In the genomic region with DNA sequence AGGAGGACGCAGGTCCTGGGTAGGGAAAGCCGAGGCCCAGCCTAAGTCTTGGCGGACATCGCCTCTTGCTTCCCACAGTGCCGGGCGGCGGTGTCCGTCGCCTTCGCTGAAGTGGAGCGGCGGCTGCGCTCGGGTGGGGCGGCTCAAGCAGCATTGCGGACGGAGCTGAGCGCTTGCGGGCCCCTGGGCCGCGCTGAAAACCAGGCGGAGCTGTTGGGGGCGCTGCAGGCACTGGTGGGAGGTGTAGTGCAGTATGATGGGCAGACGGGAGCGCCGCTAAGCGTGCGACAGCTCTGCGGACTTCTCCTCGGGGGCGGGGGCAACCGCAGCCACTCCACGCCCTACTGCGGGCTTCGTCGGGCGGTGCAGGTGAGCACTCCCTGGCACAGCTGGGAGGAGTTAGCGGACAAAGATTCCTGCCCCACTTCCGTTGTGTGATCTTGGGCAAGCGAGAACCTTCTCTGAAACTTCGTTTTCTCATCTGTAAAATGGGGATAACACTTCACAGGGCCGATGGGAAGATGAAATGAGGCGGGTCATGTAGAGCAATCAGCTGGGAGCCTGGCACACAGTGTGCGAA, we compare ENCODE assay signal across 8 cellular contexts. TPM values are rescaled to one million over a fixed set of nuclear protein-coding genes. Genes with fewer than 3 reads are reported as not detected.
DNase-seq lines count a peak whose midpoint lies in the region; ATAC-seq lines count a peak whose summit lies in the region.

No MANE protein-coding gene starts in this region.

- POLR2A ChIA-PET in activated CD4-positive, alpha-beta memory T cell treated with anti-CD3 and anti-CD28 coated beads, Interleukin-2, amount 10 ng/mL, durations not matched to agents 7 days and 5 days (lab: Charles Lee) = interaction anchor here (0.7 kb wide), 1 partner anchor 11 kb away, joined by 3 read pairs; no protein-coding TSS in a partner anchor

- H3K4me3 Mint-ChIP-seq in activated CD4-positive, alpha-beta memory T cell treated with anti-CD3 and anti-CD28 coated beads, Interleukin-2, amount 10 ng/mL, durations not matched to agents 7 days and 5 days = peak overlapping the region; percentile 86
- H3K4me3 Mint-ChIP-seq in stimulated activated memory B cell treated with anti-CD40 and anti-IgM and Interleukin-4, amounts not matched to agents 10 μg/mL and 1 μg/mL and 100 μg/mL, for 72 hours = peak overlapping the region; percentile 96

- H3K4me3 ChIP-seq in effector memory CD4-positive, alpha-beta T cell (ENCODE audit: insufficient read depth, low read depth, low read length, poor library complexity, severe bottlenecking) = peak overlapping the region; percentile 73
- no peak overlapping the region for H3K4me3 ChIP-seq in mucosa of stomach (ENCODE audit: low read length)

- H3K4me1 Mint-ChIP-seq in activated CD4-positive, alpha-beta memory T cell treated with anti-CD3 and anti-CD28 coated beads, Interleukin-2, amount 10 ng/mL, durations not matched to agents 7 days and 5 days = peaks cover 15% of the 10 kb centered on the region
- peaks cover 7% of the 10 kb centered on the region for H3K4me1 Mint-ChIP-seq in stimulated activated memory B cell treated with anti-CD40 and anti-IgM and Interleukin-4, amounts not matched to agents 10 μg/mL and 1 μg/mL and 100 μg/mL, for 72 hours

- H3K27ac Mint-ChIP-seq in activated CD4-positive, alpha-beta memory T cell treated with anti-CD3 and anti-CD28 coated beads, Interleukin-2, amount 10 ng/mL, durations not matched to agents 7 days and 5 days = peak overlapping the region; percentile 33
- peak overlapping the region; percentile 79 for H3K27ac Mint-ChIP-seq in stimulated activated memory B cell treated with anti-CD40 and anti-IgM and Interleukin-4, amounts not matched to agents 10 μg/mL and 1 μg/mL and 100 μg/mL, for 72 hours

- H3K9ac ChIP-seq in mucosa of stomach (ENCODE audit: low read length) = peak overlapping the region; percentile 68

- no peaks in the 10 kb centered on the region for H3K9me3 ChIP-seq in effector memory CD4-positive, alpha-beta T cell (ENCODE audit: control insufficient read depth, low read length)
- no peaks in the 10 kb centered on the region for H3K9me3 ChIP-seq in mucosa of stomach (ENCODE audit: control insufficient read depth, low read length)

- peaks cover 16% of the 10 kb centered on the region for H3K27me3 ChIP-seq in effector memory CD4-positive, alpha-beta T cell (replicated peaks; ENCODE audit: control insufficient read depth, insufficient read depth, low read length, poor library complexity, severe bottlenecking)
- peaks cover 40% of the 10 kb centered on the region for H3K27me3 ChIP-seq in mucosa of stomach (ENCODE audit: control insufficient read depth, insufficient read depth, low read length)

- peak; percentile 87 for DNase-seq in ACHN
- peak; percentile 91 for DNase-seq in NCI-H226
- DNase-seq in activated CD4-positive, alpha-beta memory T cell treated with anti-CD3 and anti-CD28 coated beads, Interleukin-2, amount 10 ng/mL, durations not matched to agents 7 days and 5 days = peak; percentile 80
- peak; percentile 45 to 59 (median 53) for DNase-seq in effector memory CD4-positive, alpha-beta T cell

- no peak overlapping the region for H3K27ac ChIP-seq in effector memory CD4-positive, alpha-beta T cell (ENCODE audit: insufficient read depth, low read length, poor library complexity, severe bottlenecking)

- ATAC-seq in GM18861 (IDR thresholded peaks at IDR 0.05; ENCODE audit: unreplicated experiment) = peak; percentile 85
- peak; percentile 76 for ATAC-seq in HG03064 (IDR thresholded peaks at IDR 0.05; ENCODE audit: low read depth, unreplicated experiment)
- peak; percentile 89 for ATAC-seq in stimulated activated memory B cell treated with anti-CD40 and anti-IgM and Interleukin-4, amounts not matched to agents 10 μg/mL and 1 μg/mL and 100 μg/mL, for 72 hours

- H3K4me1 ChIP-seq in effector memory CD4-positive, alpha-beta T cell (ENCODE audit: control insufficient read depth, insufficient read depth, low read length, poor library complexity, severe bottlenecking) = peaks cover 15% of the 10 kb centered on the region
- H3K4me1 ChIP-seq in mucosa of stomach (ENCODE audit: control insufficient read depth, insufficient read depth, low read length) = peaks cover 4% of the 10 kb centered on the region

- CTCF ChIA-PET in activated CD4-positive, alpha-beta memory T cell treated with anti-CD3 and anti-CD28 coated beads, Interleukin-2, amount 10 ng/mL, durations not matched to agents 7 days and 5 days (lab: Charles Lee) = interaction anchor here (0.5 to 1.3 kb wide), 7 partner anchors 9 to 625 kb away, joined by 3 to 7 read pairs (median 3); no protein-coding TSS in a partner anchor

- no peaks in the 10 kb centered on the region for H3K36me3 Mint-ChIP-seq in activated CD4-positive, alpha-beta memory T cell treated with anti-CD3 and anti-CD28 coated beads, Interleukin-2, amount 10 ng/mL, durations not matched to agents 7 days and 5 days (ENCODE audit: low read depth)
- H3K36me3 Mint-ChIP-seq in stimulated activated memory B cell treated with anti-CD40 and anti-IgM and Interleukin-4, amounts not matched to agents 10 μg/mL and 1 μg/mL and 100 μg/mL, for 72 hours = no peaks in the 10 kb centered on the region

- in situ Hi-C loops in ACHN (cut with HindIII; ENCODE audit: low pct_ligation_motif_present, low pct_unique_long_range_greater_than_20kb, low sequenced_read_pairs) = no loop called here

- peaks cover 42% of the 10 kb centered on the region for H3K27me3 Mint-ChIP-seq in activated CD4-positive, alpha-beta memory T cell treated with anti-CD3 and anti-CD28 coated beads, Interleukin-2, amount 10 ng/mL, durations not matched to agents 7 days and 5 days
- peaks cover 38% of the 10 kb centered on the region for H3K27me3 Mint-ChIP-seq in stimulated activated memory B cell treated with anti-CD40 and anti-IgM and Interleukin-4, amounts not matched to agents 10 μg/mL and 1 μg/mL and 100 μg/mL, for 72 hours

- H3K9me3 Mint-ChIP-seq in activated CD4-positive, alpha-beta memory T cell treated with anti-CD3 and anti-CD28 coated beads, Interleukin-2, amount 10 ng/mL, durations not matched to agents 7 days and 5 days = no peaks in the 10 kb centered on the region
- no peaks in the 10 kb centered on the region for H3K9me3 Mint-ChIP-seq in stimulated activated memory B cell treated with anti-CD40 and anti-IgM and Interleukin-4, amounts not matched to agents 10 μg/mL and 1 μg/mL and 100 μg/mL, for 72 hours

- H3K36me3 ChIP-seq in effector memory CD4-positive, alpha-beta T cell (ENCODE audit: control insufficient read depth, insufficient read depth, low read length) = no peaks in the 10 kb centered on the region
- H3K36me3 ChIP-seq in mucosa of stomach (ENCODE audit: control insufficient read depth, insufficient read depth, low read length) = no peaks in the 10 kb centered on the region

RNA-seq across cellular contexts. Expression of a gene that starts 4.3 kb away (rescaled TPM):
- 1 to 10 TPM; 1.3 to 1.6 TPM for total RNA-seq in activated CD4-positive, alpha-beta memory T cell treated with anti-CD3 and anti-CD28 coated beads, Interleukin-2, amount 10 ng/mL, durations not matched to agents 7 days and 5 days
